34 cellular contexts compared by ENCODE assay signal in the genomic region with DNA sequence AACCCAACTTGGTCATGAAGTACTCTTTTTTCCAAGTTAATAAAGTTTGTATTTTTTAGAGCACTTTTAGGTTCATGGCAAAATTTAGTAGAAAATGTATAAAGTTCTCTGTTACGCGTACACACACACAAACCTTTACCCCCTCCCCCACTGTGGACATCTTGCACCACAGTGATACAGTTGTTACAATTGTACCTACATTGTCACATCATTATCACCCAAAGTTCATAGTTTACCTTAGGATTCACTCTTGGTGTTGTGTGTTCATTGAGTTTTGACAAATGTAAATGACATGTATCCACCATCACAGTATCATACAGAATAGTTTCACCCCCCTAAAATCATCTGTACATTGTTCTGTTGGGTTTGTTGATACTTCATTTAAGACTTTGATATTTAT.
"Had no signal": no experiment of that assay in that cellular context is flagged by ENCODE, and none has a peak within 500 bp of the region (broad histone marks: within the 10 kb centered on the region; RNA-seq: fewer than 3 reads in every experiment).

No MANE protein-coding gene starts in this region.

- H3K27me3 Mint-ChIP-seq: activated CD4-positive, alpha-beta memory T cell treated with anti-CD3 and anti-CD28 coated beads, Interleukin-2, amount 10 ng/mL, durations not matched to agents 7 days and 5 days; activated naive CD8-positive, alpha-beta T cell treated with anti-CD3 and anti-CD28 coated beads for 36 hours; activated T-helper 17 cell treated with anti-CD3 and anti-CD28 coated beads, Interleukin-2, amount 50 U/mL, for 72 hours; central memory CD8-positive, alpha-beta T cell had no signal

- H3K4me3 ChIP-seq: cardiac muscle cell, Peyer's patch had no signal

- H3K36me3 ChIP-seq: cardiac muscle cell, Peyer's patch had no signal

- H3K27ac ChIP-seq: cardiac muscle cell, Peyer's patch, VCaP had no signal

- H3K4me1 Mint-ChIP-seq: activated naive CD8-positive, alpha-beta T cell treated with anti-CD3 and anti-CD28 coated beads for 36 hours; activated T-helper 17 cell treated with anti-CD3 and anti-CD28 coated beads, Interleukin-2, amount 50 U/mL, for 72 hours had no signal

- H3K9me3 ChIP-seq: Peyer's patch had no signal

- DNase-seq: activated CD4-positive, alpha-beta memory T cell treated with anti-CD3 and anti-CD28 coated beads, Interleukin-2, amount 10 ng/mL, durations not matched to agents 7 days and 5 days; activated CD4-positive, alpha-beta T cell treated with anti-CD3 and anti-CD28 coated beads for 1 hour; activated CD4-positive, alpha-beta T cell treated with anti-CD3 and anti-CD28 coated beads for 48 hours; activated CD4-positive, CD25-positive, alpha-beta regulatory T cell; activated effector memory CD4-positive, alpha-beta T cell treated with anti-CD3 and anti-CD28 coated beads, Interleukin-2, amount 50 U/mL, for 16 hours; activated naive CD4-positive, alpha-beta T cell; activated naive CD4-positive, alpha-beta T cell treated with anti-CD3 and anti-CD28 coated beads, Interleukin-2, amount 50 U/mL, for 16 hours; activated naive CD8-positive, alpha-beta T cell treated with anti-CD3 and anti-CD28 coated beads for 36 hours; activated T-cell treated with anti-CD3 and anti-CD28 coated beads, Interleukin-2, amount 50 U/mL, for 1 hour; activated T-cell treated with anti-CD3 and anti-CD28 coated beads, Interleukin-2, amount 50 U/mL, for 72 hours; amniotic stem cell; aorta; NCI-H1092 treated with DMSO at 0.1 percent for 48 hours; NCI-H1417; NCI-H146; NCI-H187; NCI-H2029 treated with DMSO at 0.1 percent for 48 hours; NCI-H2107; NCI-H2171; NCI-H510A; NCI-H526; NCI-H748 treated with DMSO at 0.1 percent for 48 hours; NK-92 treated with Interleukin-12 subunit alpha and Interleukin-12 subunit beta, amount 100 ng/mL, for 24 hours; PC-3; Peyer's patch; RPMI8226; SW 1271; T-helper 1 cell; T-helper 2 cell; T-helper 9 cell had no signal

- ATAC-seq: activated T-cell treated with anti-CD3 and anti-CD28 coated beads, Interleukin-2, amount 50 U/mL, for 72 hours; activated T-helper 17 cell treated with anti-CD3 and anti-CD28 coated beads, Interleukin-2, amount 50 U/mL, for 72 hours; PC-3 had no signal

- H3K4me1 ChIP-seq: Peyer's patch had no signal

- H3K4me3 Mint-ChIP-seq: activated CD4-positive, alpha-beta memory T cell treated with anti-CD3 and anti-CD28 coated beads, Interleukin-2, amount 10 ng/mL, durations not matched to agents 7 days and 5 days; activated naive CD8-positive, alpha-beta T cell treated with anti-CD3 and anti-CD28 coated beads for 36 hours; activated T-cell treated with anti-CD3 and anti-CD28 coated beads, Interleukin-2, amount 50 U/mL, for 72 hours; activated T-helper 17 cell treated with anti-CD3 and anti-CD28 coated beads, Interleukin-2, amount 50 U/mL, for 72 hours; central memory CD8-positive, alpha-beta T cell had no signal

- H3K9me3 Mint-ChIP-seq: activated CD4-positive, alpha-beta memory T cell treated with anti-CD3 and anti-CD28 coated beads, Interleukin-2, amount 10 ng/mL, durations not matched to agents 7 days and 5 days; activated naive CD8-positive, alpha-beta T cell treated with anti-CD3 and anti-CD28 coated beads for 36 hours; activated T-cell treated with anti-CD3 and anti-CD28 coated beads, Interleukin-2, amount 50 U/mL, for 72 hours; activated T-helper 17 cell treated with anti-CD3 and anti-CD28 coated beads, Interleukin-2, amount 50 U/mL, for 72 hours; central memory CD8-positive, alpha-beta T cell had no signal

- H3K27ac Mint-ChIP-seq: activated CD4-positive, alpha-beta memory T cell treated with anti-CD3 and anti-CD28 coated beads, Interleukin-2, amount 10 ng/mL, durations not matched to agents 7 days and 5 days; activated naive CD8-positive, alpha-beta T cell treated with anti-CD3 and anti-CD28 coated beads for 36 hours; activated T-cell treated with anti-CD3 and anti-CD28 coated beads, Interleukin-2, amount 50 U/mL, for 72 hours; activated T-helper 17 cell treated with anti-CD3 and anti-CD28 coated beads, Interleukin-2, amount 50 U/mL, for 72 hours had no signal

- H3K27me3 ChIP-seq: cardiac muscle cell, Peyer's patch had no signal

- H3K36me3 Mint-ChIP-seq: activated naive CD8-positive, alpha-beta T cell treated with anti-CD3 and anti-CD28 coated beads for 36 hours had no signal
